Comparison of ENCODE assay signal across 1 cellular context in the genomic region with DNA sequence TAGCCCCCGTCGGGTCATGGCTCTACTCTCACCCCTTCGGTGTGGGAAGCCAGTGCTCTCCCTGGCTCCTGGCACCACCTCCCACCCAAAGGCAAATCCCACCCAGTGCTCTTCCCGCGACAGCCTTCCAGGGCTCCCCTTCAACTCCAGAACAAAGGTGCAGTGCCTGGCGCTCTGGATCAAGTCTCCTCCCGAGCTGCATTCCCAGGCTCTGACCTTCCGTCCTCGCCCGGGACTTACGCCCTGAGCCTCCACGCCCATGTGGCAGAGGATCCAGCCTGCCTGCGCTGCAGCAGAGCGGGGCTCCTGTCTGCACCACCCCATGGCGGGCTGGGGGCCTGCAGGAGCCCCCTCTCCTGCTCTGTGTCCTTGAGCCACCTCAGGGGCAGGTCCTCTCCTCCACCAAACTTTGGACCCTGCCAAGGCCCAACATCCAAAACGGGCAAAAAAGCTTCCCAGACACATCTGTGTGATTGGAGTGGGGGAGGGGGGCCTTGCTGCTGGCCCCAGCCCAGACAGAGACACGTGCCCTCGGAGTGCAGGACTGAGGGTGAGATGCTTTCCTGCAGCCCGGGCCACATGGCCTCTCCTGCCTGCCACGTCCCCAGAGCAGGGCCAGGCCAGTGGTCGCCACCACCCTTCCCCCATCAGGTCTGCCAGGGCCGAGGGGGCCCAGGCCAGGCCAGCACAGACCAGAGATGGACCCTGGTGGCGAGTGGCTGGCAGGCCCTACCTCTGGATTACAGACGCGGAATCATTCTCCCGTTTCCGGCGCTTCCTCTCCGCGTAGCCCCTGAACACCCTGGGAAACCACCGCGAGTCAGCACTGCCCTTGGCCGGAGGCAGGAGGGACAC.
TF ChIP-seq lines count a peak whose summit lies in the region.

No MANE protein-coding gene starts in this region.

TF ChIP-seq in HepG2, 621 proteins besides CTCF, POLR2A, EP300 and RAD21 (continued from another document and continues in another):
- TF ChIP-seq TFDP2 (CRISPR knock-in tag; IDR thresholded peaks at IDR 0.05) (peak; percentile 91), PLSCR1 (CRISPR knock-in tag; IDR thresholded peaks at IDR 0.05; ENCODE audit: borderline replicate concordance) (no peak), FLYWCH1 (CRISPR knock-in tag; IDR thresholded peaks at IDR 0.05) (0 out of 2 replicates have a peak, but pooled peaks have one; percentile 80), MEIS1 (CRISPR knock-in tag; IDR thresholded peaks at IDR 0.05; ENCODE audit: borderline replicate concordance) (no peak), ZNF350 (CRISPR knock-in tag; IDR thresholded peaks at IDR 0.05; ENCODE audit: borderline replicate concordance, low read depth) (peak; percentile 90), RXRB (CRISPR knock-in tag; IDR thresholded peaks at IDR 0.05; ENCODE audit: borderline replicate concordance) (peak; percentile 88), ZNF20 (CRISPR knock-in tag; IDR thresholded peaks at IDR 0.05) (no peak), JDP2 (CRISPR knock-in tag; IDR thresholded peaks at IDR 0.05; ENCODE audit: borderline replicate concordance) (no peak), MIER3 (CRISPR knock-in tag; IDR thresholded peaks at IDR 0.05; ENCODE audit: borderline replicate concordance) (peak; percentile 71; the same call in 1 of the 2 replicates), SP2 (CRISPR knock-in tag; IDR thresholded peaks at IDR 0.05) (no peak; the same call in 1 of the 2 replicates), MTERF4 (CRISPR knock-in tag; IDR thresholded peaks at IDR 0.05) (peak; percentile 92), ZNF879 (CRISPR knock-in tag; IDR thresholded peaks at IDR 0.05) (0 out of 2 replicates have a peak, but pooled peaks have one; percentile 5), KDM4B (CRISPR knock-in tag; IDR thresholded peaks at IDR 0.05) (peak; percentile 93), ZNF629 (CRISPR knock-in tag; conservative IDR thresholded peaks at IDR 0.05) (no peak), ATF4 (CRISPR knock-in tag; IDR thresholded peaks at IDR 0.05) (no peak), RCOR2 (CRISPR knock-in tag; IDR thresholded peaks at IDR 0.05) (peak; percentile 83; the same call in 1 of the 2 replicates), EZH2 (conservative IDR thresholded peaks at IDR 0.05; ENCODE audit: low read depth, low read length) (no peak), RFX3 (CRISPR knock-in tag; IDR thresholded peaks at IDR 0.05) (no peak), ZNF260 (CRISPR knock-in tag; IDR thresholded peaks at IDR 0.05; ENCODE audit: borderline replicate concordance, low read depth) (no peak), ETV6 (CRISPR knock-in tag; conservative IDR thresholded peaks at IDR 0.05) (no peak; the same call in 1 of the 2 replicates), NPAS2 (CRISPR knock-in tag; IDR thresholded peaks at IDR 0.05; ENCODE audit: borderline replicate concordance) (no peak), PRMT3 (CRISPR knock-in tag; IDR thresholded peaks at IDR 0.05; ENCODE audit: borderline replicate concordance, low read depth) (no peak), ZNF317 (CRISPR knock-in tag; IDR thresholded peaks at IDR 0.05) (no peak; the same call in 1 of the 2 replicates), MYC (CRISPR knock-in tag; IDR thresholded peaks at IDR 0.05; ENCODE audit: borderline replicate concordance) (peak; percentile 99), PCBP1 (IDR thresholded peaks at IDR 0.05; ENCODE audit: borderline replicate concordance, low read depth, low read length) (no peak), SNRNP70 (IDR thresholded peaks at IDR 0.05; ENCODE audit: low read depth, low read length) (no peak), HMG20B (CRISPR knock-in tag; conservative IDR thresholded peaks at IDR 0.05) (no peak), POGZ (CRISPR knock-in tag; IDR thresholded peaks at IDR 0.05) (peak; percentile 55; the same call in 1 of the 2 replicates), MEIS2 (CRISPR knock-in tag; IDR thresholded peaks at IDR 0.05) (peak; percentile 83), BCL3 (CRISPR knock-in tag; IDR thresholded peaks at IDR 0.05) (no peak)
- TF ChIP-seq, protein P1, sequence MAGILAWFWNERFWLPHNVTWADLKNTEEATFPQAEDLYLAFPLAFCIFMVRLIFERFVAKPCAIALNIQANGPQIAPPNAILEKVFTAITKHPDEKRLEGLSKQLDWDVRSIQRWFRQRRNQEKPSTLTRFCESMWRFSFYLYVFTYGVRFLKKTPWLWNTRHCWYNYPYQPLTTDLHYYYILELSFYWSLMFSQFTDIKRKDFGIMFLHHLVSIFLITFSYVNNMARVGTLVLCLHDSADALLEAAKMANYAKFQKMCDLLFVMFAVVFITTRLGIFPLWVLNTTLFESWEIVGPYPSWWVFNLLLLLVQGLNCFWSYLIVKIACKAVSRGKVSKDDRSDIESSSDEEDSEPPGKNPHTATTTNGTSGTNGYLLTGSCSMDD (CRISPR knock-in tag; IDR thresholded peaks at IDR 0.05), result 0 out of 2 replicates have a peak, but pooled peaks have one; percentile 14
- TF ChIP-seq, protein P2, sequence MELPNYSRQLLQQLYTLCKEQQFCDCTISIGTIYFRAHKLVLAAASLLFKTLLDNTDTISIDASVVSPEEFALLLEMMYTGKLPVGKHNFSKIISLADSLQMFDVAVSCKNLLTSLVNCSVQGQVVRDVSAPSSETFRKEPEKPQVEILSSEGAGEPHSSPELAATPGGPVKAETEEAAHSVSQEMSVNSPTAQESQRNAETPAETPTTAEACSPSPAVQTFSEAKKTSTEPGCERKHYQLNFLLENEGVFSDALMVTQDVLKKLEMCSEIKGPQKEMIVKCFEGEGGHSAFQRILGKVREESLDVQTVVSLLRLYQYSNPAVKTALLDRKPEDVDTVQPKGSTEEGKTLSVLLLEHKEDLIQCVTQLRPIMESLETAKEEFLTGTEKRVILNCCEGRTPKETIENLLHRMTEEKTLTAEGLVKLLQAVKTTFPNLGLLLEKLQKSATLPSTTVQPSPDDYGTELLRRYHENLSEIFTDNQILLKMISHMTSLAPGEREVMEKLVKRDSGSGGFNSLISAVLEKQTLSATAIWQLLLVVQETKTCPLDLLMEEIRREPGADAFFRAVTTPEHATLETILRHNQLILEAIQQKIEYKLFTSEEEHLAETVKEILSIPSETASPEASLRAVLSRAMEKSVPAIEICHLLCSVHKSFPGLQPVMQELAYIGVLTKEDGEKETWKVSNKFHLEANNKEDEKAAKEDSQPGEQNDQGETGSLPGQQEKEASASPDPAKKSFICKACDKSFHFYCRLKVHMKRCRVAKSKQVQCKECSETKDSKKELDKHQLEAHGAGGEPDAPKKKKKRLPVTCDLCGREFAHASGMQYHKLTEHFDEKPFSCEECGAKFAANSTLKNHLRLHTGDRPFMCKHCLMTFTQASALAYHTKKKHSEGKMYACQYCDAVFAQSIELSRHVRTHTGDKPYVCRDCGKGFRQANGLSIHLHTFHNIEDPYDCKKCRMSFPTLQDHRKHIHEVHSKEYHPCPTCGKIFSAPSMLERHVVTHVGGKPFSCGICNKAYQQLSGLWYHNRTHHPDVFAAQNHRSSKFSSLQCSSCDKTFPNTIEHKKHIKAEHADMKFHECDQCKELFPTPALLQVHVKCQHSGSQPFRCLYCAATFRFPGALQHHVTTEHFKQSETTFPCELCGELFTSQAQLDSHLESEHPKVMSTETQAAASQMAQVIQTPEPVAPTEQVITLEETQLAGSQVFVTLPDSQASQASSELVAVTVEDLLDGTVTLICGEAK (IDR thresholded peaks at IDR 0.05), result no peak
- TF ChIP-seq, protein P2 (CRISPR knock-in tag; IDR thresholded peaks at IDR 0.05), result peak; percentile 71
- TF ChIP-seq, protein P3, sequence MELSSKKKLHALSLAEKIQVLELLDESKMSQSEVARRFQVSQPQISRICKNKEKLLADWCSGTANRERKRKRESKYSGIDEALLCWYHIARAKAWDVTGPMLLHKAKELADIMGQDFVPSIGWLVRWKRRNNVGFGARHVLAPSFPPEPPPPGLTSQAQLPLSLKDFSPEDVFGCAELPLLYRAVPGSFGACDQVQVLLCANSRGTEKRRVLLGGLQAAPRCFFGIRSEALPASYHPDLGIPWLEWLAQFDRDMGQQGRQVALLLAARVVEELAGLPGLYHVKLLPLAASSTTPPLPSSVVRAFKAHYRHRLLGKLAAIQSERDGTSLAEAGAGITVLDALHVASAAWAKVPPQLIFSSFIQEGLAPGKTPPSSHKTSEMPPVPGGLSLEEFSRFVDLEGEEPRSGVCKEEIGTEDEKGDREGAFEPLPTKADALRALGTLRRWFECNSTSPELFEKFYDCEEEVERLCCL (CRISPR knock-in tag; IDR thresholded peaks at IDR 0.05; ENCODE audit: borderline replicate concordance), result 0 out of 2 replicates have a peak, but pooled peaks have one; percentile 81
- TF ChIP-seq, protein P4, sequence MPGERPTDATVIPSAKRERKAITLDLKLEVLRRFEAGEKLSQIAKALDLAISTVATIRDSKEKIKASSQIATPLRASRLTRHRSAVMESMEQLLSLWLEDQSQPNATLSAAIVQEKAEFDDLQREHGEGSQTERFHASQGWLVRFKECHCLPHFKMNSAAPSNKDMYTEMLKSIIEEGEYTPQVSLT (CRISPR knock-in tag; IDR thresholded peaks at IDR 0.05; ENCODE audit: borderline replicate concordance, low read depth), result no peak
- TF ChIP-seq, protein P5, sequence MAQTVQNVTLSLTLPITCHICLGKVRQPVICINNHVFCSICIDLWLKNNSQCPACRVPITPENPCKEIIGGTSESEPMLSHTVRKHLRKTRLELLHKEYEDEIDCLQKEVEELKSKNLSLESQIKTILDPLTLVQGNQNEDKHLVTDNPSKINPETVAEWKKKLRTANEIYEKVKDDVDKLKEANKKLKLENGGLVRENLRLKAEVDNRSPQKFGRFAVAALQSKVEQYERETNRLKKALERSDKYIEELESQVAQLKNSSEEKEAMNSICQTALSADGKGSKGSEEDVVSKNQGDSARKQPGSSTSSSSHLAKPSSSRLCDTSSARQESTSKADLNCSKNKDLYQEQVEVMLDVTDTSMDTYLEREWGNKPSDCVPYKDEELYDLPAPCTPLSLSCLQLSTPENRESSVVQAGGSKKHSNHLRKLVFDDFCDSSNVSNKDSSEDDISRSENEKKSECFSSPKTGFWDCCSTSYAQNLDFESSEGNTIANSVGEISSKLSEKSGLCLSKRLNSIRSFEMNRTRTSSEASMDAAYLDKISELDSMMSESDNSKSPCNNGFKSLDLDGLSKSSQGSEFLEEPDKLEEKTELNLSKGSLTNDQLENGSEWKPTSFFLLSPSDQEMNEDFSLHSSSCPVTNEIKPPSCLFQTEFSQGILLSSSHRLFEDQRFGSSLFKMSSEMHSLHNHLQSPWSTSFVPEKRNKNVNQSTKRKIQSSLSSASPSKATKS (CRISPR knock-in tag; IDR thresholded peaks at IDR 0.05), result no peak
